Comparison of ENCODE assay signal across 19 cellular contexts in genomic region chr3:154247806-154248480, GRCh38.
A peak's percentile ranks its signal among the peaks of the same experiment; 100 is the strongest.
DNase-seq lines count a peak whose midpoint lies in the region; ATAC-seq and TF ChIP-seq lines count a peak whose summit lies in the region.
"Had no signal": no experiment of that assay in that cellular context is flagged by ENCODE, and none has a peak within 500 bp of the region (broad histone marks: within the 10 kb centered on the region; RNA-seq: fewer than 3 reads in every experiment).

No MANE protein-coding gene starts in this region.

- H3K36me3 ChIP-seq in A673 (ENCODE audit: insufficient read depth, low read length, poor library complexity, severe bottlenecking) (no peaks in the 10 kb centered on the region), ectodermal cell (ENCODE audit: control insufficient read depth, insufficient read depth, low read length) (no peaks in the 10 kb centered on the region)
- H3K36me3 ChIP-seq: prostate gland had no signal

- CTCF ChIA-PET in A673 (lab: Charles Lee) = no interaction called here

- no peaks in the 10 kb centered on the region for H3K9me3 ChIP-seq in A673 (ENCODE audit: low read depth, low read length, poor library complexity, severe bottlenecking)
- H3K9me3 ChIP-seq in ectodermal cell (ENCODE audit: control insufficient read depth, low read length) = no peaks in the 10 kb centered on the region
- H3K9me3 ChIP-seq: HAP-1, prostate gland, testis had no signal

- DNase-seq in A673 (ENCODE audit: low spot score) (peak; percentile 27), NCI-H2107 (lab: John Stamatoyannopoulos, UW) (peak; percentile 14), midbrain (lab: John Stamatoyannopoulos, UW) (peak; percentile 58), A172 (ENCODE audit: low spot score) (no peak)
- DNase-seq in activated CD4-positive, alpha-beta T cell treated with anti-CD3 and anti-CD28 coated beads, Interleukin-2, amount 50 U/mL, for 4 hours = no peak
- DNase-seq: ACHN; activated CD8-positive, alpha-beta T cell treated with anti-CD3 and anti-CD28 coated beads for 36 hours; activated naive CD4-positive, alpha-beta T cell treated with anti-CD3 and anti-CD28 coated beads for 36 hours; activated T-cell treated with anti-CD3 and anti-CD28 coated beads, Interleukin-2, amount 50 U/mL, for 1 hour; effector CD4-positive, alpha-beta T cell; islet precursor cell; NCI-H2081; NCI-H69; testis had no signal

- H3K27ac ChIP-seq in A673 (ENCODE audit: low read depth, low read length, poor library complexity, severe bottlenecking) = peak overlapping the region; percentile 14
- peak overlapping the region; percentile 81 for H3K27ac ChIP-seq in ectodermal cell (ENCODE audit: insufficient read depth, low read depth, low read length, poor library complexity, severe bottlenecking)
- H3K27ac ChIP-seq: prostate gland, testis had no signal

- TF ChIP-seq CTCF in A673 (conservative IDR thresholded peaks at IDR 0.05; ENCODE audit: low read depth, low read length) = no peak

- WGBS in ectodermal cell, 2 experiments = 70% methylated on average over 2 of the region's 2 CpGs; no CpG with 5 or more reads in 1 of the 2 experiments

- no peaks in the 10 kb centered on the region for H3K27me3 ChIP-seq in A673 (replicated peaks; ENCODE audit: insufficient read depth, low read depth, low read length, poor library complexity)
- no peaks in the 10 kb centered on the region for H3K27me3 ChIP-seq in ectodermal cell (ENCODE audit: control insufficient read depth, insufficient read depth, low read length, poor library complexity, severe bottlenecking)
- H3K27me3 ChIP-seq: testis had no signal

- POLR2A ChIA-PET in A673 (lab: Charles Lee; ENCODE audit: low non-redundant PET) = no interaction called here

- ATAC-seq in GM21381 (IDR thresholded peaks at IDR 0.05; ENCODE audit: unreplicated experiment) = no peak
- ATAC-seq in HG03139 (IDR thresholded peaks at IDR 0.05; ENCODE audit: unreplicated experiment) = no peak
- ATAC-seq: activated CD8-positive, alpha-beta T cell treated with anti-CD3 and anti-CD28 coated beads for 36 hours had no signal

- peaks cover 23% of the 10 kb centered on the region for H3K4me1 ChIP-seq in A673 (ENCODE audit: insufficient read depth, low read length, poor library complexity, severe bottlenecking)
- peaks cover 10% of the 10 kb centered on the region for H3K4me1 ChIP-seq in ectodermal cell (ENCODE audit: control insufficient read depth, insufficient read depth, low read length)
- H3K4me1 ChIP-seq: prostate gland, testis had no signal

- intact Hi-C loops in A673 (cut with micrococcal nuclease; ENCODE audit: unreplicated experiment) = no loop called here

- BruUV-seq in A673 (replicated peaks; lab: Mats Ljungman, UMichigan) = no TSS peak

- H3K4me3 ChIP-seq in A673 (ENCODE audit: low read depth, low read length, poor library complexity, severe bottlenecking) (no peak overlapping the region), ectodermal cell (ENCODE audit: insufficient read depth, low read depth, low read length) (no peak overlapping the region)
- H3K4me3 ChIP-seq: HAP-1, prostate gland, testis had no signal

Comparison
In these comparisons a context has a peak if more than half of its experiments do, and no peak if none do; other contexts are left out.
1. DNase-seq: peak in A673 (single experiment), NCI-H2107 (single experiment) and midbrain (single experiment); none in activated CD4-positive, alpha-beta T cell treated with anti-CD3 and anti-CD28 coated beads, Interleukin-2, amount 50 U/mL, for 4 hours (0 of 2) and A172 (single experiment).